13 cellular contexts compared by ENCODE assay signal in the genomic region with DNA sequence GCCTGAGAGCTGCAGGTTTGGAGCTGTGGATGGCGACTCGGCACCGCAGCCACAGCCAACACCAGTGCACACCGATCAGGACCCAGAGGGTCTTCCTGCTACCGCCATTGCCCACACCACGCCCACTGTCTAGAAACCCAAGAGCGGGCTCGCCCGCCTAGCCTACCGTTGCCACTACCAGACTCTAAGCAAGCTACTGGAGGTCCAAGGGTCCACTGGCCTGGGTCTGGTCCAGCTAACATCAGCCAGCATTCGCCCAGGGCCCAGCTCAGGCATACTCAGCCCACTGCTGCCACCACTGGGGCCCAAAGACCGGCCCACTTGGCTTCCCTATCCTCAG. TPM values are rescaled to one million over a fixed set of nuclear protein-coding genes. Genes with fewer than 3 reads are reported as not detected.
DNase-seq lines count a peak whose midpoint lies in the region; ATAC-seq and TF ChIP-seq lines count a peak whose summit lies in the region.
"Had no signal": no experiment of that assay in that cellular context is flagged by ENCODE, and none has a peak within 500 bp of the region (broad histone marks: within the 10 kb centered on the region; RNA-seq: fewer than 3 reads in every experiment).

No MANE protein-coding gene starts in this region.

- no peaks in the 10 kb centered on the region for H3K36me3 ChIP-seq in NT2/D1 (ENCODE audit: insufficient read depth, insufficient read length, low read length)
- H3K36me3 ChIP-seq in iPS-15b (ENCODE audit: control insufficient read depth, insufficient read depth, low read length), result no peaks in the 10 kb centered on the region
- H3K36me3 ChIP-seq in tibial artery, result no peaks in the 10 kb centered on the region
- H3K36me3 ChIP-seq: esophagus squamous epithelium, left lung had no signal

- intact Hi-C loops in Right ventricle myocardium superior (cut with DNase I) (loop anchor here (5.0 kb wide), 1 partner anchor 356 kb away; no protein-coding TSS in a partner anchor), left ventricle myocardium superior (cut with micrococcal nuclease) (loop anchor here (10.0 kb wide), 1 partner anchor 359 kb away; no protein-coding TSS in a partner anchor), tibial artery (cut with DNase I; ENCODE audit: low total_unique reads) (loop anchor here (5.0 kb wide), 1 partner anchor 361 kb away; no protein-coding TSS in a partner anchor)

- no peak for ATAC-seq in Right ventricle myocardium superior (ENCODE audit: poor library complexity)
- no peak for ATAC-seq in left ventricle myocardium superior
- ATAC-seq in HG03439 (IDR thresholded peaks at IDR 0.05; ENCODE audit: unreplicated experiment), result no peak
- ATAC-seq in GM21515 (IDR thresholded peaks at IDR 0.05; ENCODE audit: unreplicated experiment), result no peak

- H3K27ac ChIP-seq in tibial artery, result no peak overlapping the region
- H3K27ac ChIP-seq: C4-2B, esophagus squamous epithelium, left lung, PC-9 had no signal

- TF ChIP-seq CTCF in tibial artery (IDR thresholded peaks at IDR 0.05), result no peak

- H3K4me1 ChIP-seq in NT2/D1 (ENCODE audit: insufficient read depth, insufficient read length) (peaks cover 6% of the 10 kb centered on the region), iPS-15b (ENCODE audit: control insufficient read depth, insufficient read depth, low read length) (no peaks in the 10 kb centered on the region), tibial artery (peaks cover 0 to 15% (median 8%) of the 10 kb centered on the region in 4 donors)

- H3K27me3 ChIP-seq in NT2/D1 (ENCODE audit: insufficient read depth, insufficient read length) (peaks cover 28% of the 10 kb centered on the region), iPS-15b (ENCODE audit: control insufficient read depth, insufficient read depth, low read length) (peaks cover 48% of the 10 kb centered on the region), tibial artery (no peaks in the 10 kb centered on the region)

- H3K9ac ChIP-seq in NT2/D1 (ENCODE audit: insufficient read length, low read depth), result peak overlapping the region; percentile 34
- peak overlapping the region; percentile 42 for H3K9ac ChIP-seq in iPS-15b (ENCODE audit: low read depth, low read length)

- H3K4me3 ChIP-seq in NT2/D1 (ENCODE audit: insufficient read length, low read depth) (peak overlapping the region; percentile 55), iPS-15b (ENCODE audit: low read depth, low read length) (peak overlapping the region; percentile 79), tibial artery (peak overlapping the region; percentile 49 to 61)
- H3K4me3 ChIP-seq: PC-9 had no signal

- H3K9me3 ChIP-seq in NT2/D1 (ENCODE audit: insufficient read depth, low read length), result no peaks in the 10 kb centered on the region
- H3K9me3 ChIP-seq in iPS-15b (ENCODE audit: control insufficient read depth, insufficient read depth, low read length), result no peaks in the 10 kb centered on the region
- no peaks in the 10 kb centered on the region for H3K9me3 ChIP-seq in tibial artery
- H3K9me3 ChIP-seq: esophagus squamous epithelium had no signal

- DNase-seq in Right ventricle myocardium superior (peak; percentile 42), left ventricle myocardium superior (no peak), NT2/D1 (ENCODE audit: low read depth, low spot score) (no peak), tibial artery (no peak), NCI-H2227 (lab: John Stamatoyannopoulos, UW; ENCODE audit: unreplicated experiment) (no peak)
- DNase-seq: esophagus squamous epithelium, NCI-H1105 had no signal

RNA-seq across cellular contexts. Expression of a gene that starts 30.5 kb away (rescaled TPM):
- total RNA-seq in Right ventricle myocardium superior (12.5 TPM), left ventricle myocardium superior (17.6 TPM)
